8 cellular contexts compared by ENCODE assay signal in the genomic region with DNA sequence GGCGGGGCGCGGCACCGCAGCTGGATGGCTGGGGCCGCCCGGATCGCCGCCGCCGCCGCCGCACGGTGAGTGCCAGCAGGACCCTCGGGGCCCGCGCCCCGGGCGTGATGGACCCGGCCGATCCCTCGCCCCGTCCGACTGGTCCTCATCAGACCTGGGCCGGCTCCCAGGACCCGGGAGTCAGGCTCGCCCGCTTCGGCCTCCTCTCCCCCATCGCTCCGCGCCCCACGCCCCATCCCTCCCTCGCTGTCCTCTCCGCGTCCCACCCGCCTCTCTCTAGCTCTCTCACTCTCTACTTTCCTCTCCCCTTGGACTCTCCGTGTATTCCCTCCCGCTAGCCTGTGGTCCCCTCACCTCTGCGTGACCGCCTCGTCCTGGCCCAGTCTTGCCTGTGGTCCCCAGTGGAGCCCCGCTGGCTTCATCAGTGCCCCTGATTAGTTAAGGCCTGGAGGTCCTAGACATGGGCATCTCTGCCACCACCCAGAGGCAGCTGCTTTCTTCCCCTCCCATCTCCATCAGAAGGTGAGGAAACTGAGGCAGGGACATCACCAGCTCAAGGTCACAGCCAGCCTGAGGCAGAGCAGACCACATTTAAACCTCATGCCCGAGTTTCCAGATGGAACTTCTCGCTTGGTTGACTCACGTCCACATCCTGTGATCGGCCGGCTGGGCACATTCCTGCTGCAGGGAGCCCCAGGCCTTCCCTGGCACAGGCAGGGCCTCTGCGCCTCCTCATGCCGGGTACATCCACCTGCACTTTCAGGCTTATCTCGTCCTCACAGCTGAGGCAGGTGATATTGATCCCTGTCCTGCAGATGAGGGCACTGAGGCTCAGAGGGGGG. TPM values are rescaled to one million over a fixed set of nuclear protein-coding genes. Genes with fewer than 3 reads are reported as not detected.
A peak's percentile ranks its signal among the peaks of the same experiment; 100 is the strongest.
DNase-seq lines count a peak whose midpoint lies in the region; ATAC-seq and TF ChIP-seq lines count a peak whose summit lies in the region.

No MANE protein-coding gene starts in this region.

- H3K9me3 ChIP-seq in effector memory CD4-positive, alpha-beta T cell (ENCODE audit: control insufficient read depth, low read length) = no peaks in the 10 kb centered on the region
- H3K9me3 ChIP-seq in mononuclear cell (ENCODE audit: low read depth, low read length) (no peaks in the 10 kb centered on the region), uterus (no peaks in the 10 kb centered on the region)

- TF ChIP-seq CTCF in AG09309 (IDR thresholded peaks at IDR 0.05; ENCODE audit: control insufficient read depth, insufficient read depth, low read depth, low read length, missing control alignments) (peak; percentile 4), RWPE1 (conservative IDR thresholded peaks at IDR 0.05; ENCODE audit: low read depth) (no peak), uterus (IDR thresholded peaks at IDR 0.05) (no peak)

- H3K4me3 ChIP-seq in AG09309 (ENCODE audit: control insufficient read depth, low read depth, low read length) = peak overlapping the region; percentile 84
- H3K4me3 ChIP-seq in effector memory CD4-positive, alpha-beta T cell (ENCODE audit: insufficient read depth, low read depth, low read length, poor library complexity, severe bottlenecking) = peak overlapping the region; percentile 70
- peak overlapping the region; percentile 49 for H3K4me3 ChIP-seq in mononuclear cell (ENCODE audit: low read length)
- peak overlapping the region; percentile 77 to 89 for H3K4me3 ChIP-seq in uterus

- H3K27ac ChIP-seq in RWPE1 = peak overlapping the region; percentile 97
- peak overlapping the region; percentile 87 for H3K27ac ChIP-seq in effector memory CD4-positive, alpha-beta T cell (ENCODE audit: insufficient read depth, low read length, poor library complexity, severe bottlenecking)
- H3K27ac ChIP-seq in uterus = peak overlapping the region; percentile 97

- no peaks in the 10 kb centered on the region for H3K27me3 ChIP-seq in effector memory CD4-positive, alpha-beta T cell (replicated peaks; ENCODE audit: control insufficient read depth, insufficient read depth, low read length, poor library complexity, severe bottlenecking)
- no peaks in the 10 kb centered on the region for H3K27me3 ChIP-seq in mononuclear cell (ENCODE audit: insufficient read depth, low read length)
- no peaks in the 10 kb centered on the region for H3K27me3 ChIP-seq in uterus

- peak in 1 of 2 donors; percentile 4 for TF ChIP-seq POLR2A in uterus (IDR thresholded peaks at IDR 0.05)

- POLR2A ChIA-PET in RWPE1 (lab: Yijun Ruan, JAX; ENCODE audit: low non-redundant PET) = interaction anchor here (0.5 to 0.6 kb wide), 2 partner anchors 116 to 225 kb away, joined by 3 read pairs; no protein-coding TSS in a partner anchor

- H3K4me1 ChIP-seq in effector memory CD4-positive, alpha-beta T cell (ENCODE audit: control insufficient read depth, insufficient read depth, low read length, poor library complexity, severe bottlenecking) = peaks cover 17% of the 10 kb centered on the region
- peaks cover 30% of the 10 kb centered on the region for H3K4me1 ChIP-seq in mononuclear cell (ENCODE audit: insufficient read depth, low read length)
- peaks cover 3 to 27% of the 10 kb centered on the region in 2 donors for H3K4me1 ChIP-seq in uterus

- CTCF ChIA-PET in RWPE1 (lab: Yijun Ruan, JAX) = interaction anchor here (0.6 to 2.3 kb wide), 4 partner anchors 26 to 77 kb away, joined by 3 to 9 read pairs (median 4); no protein-coding TSS in a partner anchor

- H3K36me3 ChIP-seq in effector memory CD4-positive, alpha-beta T cell (ENCODE audit: control insufficient read depth, insufficient read depth, low read length) = peaks cover 7% of the 10 kb centered on the region
- no peaks in the 10 kb centered on the region for H3K36me3 ChIP-seq in uterus

- DNase-seq in AG09309 (ENCODE audit: low read depth) (no peak), RWPE1 (ENCODE audit: low spot score) (peak; percentile 87), uterus (peak; percentile 56 to 65)
- DNase-seq in effector memory CD4-positive, alpha-beta T cell = no peak

- intact Hi-C loops in uterus (cut with DNase I; ENCODE audit: low total_unique reads) = no loop called here

- ATAC-seq in GM21447 (IDR thresholded peaks at IDR 0.05; ENCODE audit: unreplicated experiment) = peak; percentile 5
- ATAC-seq in HG02840 (IDR thresholded peaks at IDR 0.05; ENCODE audit: low FRiP score, unreplicated experiment) = no peak
- ATAC-seq in HG03354 (IDR thresholded peaks at IDR 0.05; ENCODE audit: poor library complexity, severe bottlenecking, unreplicated experiment) = no peak

RNA-seq across cellular contexts. Expression of a gene that starts 0.4 kb away (rescaled TPM):
- total RNA-seq in mononuclear cell = 13.4 TPM
- total RNA-seq in uterus = 10 to 100 TPM; 30.9 to 79.2 (median 64.2) TPM

RNA-seq across cellular contexts. Expression of a gene that starts 17.4 kb away (rescaled TPM):
- total RNA-seq in mononuclear cell (48.7 TPM), uterus (100 to 1,000 TPM in 1 of 4 donors, 10 to 100 TPM in 3; 43.8 to 161 (median 96.2) TPM)

RNA-seq across cellular contexts. Expression of a gene that starts 30.5 kb away (rescaled TPM):
- total RNA-seq in mononuclear cell = 202 TPM
- 1 to 10 TPM; 4.9 to 9.7 (median 7.6) TPM for total RNA-seq in uterus

RNA-seq across cellular contexts. Expression of a gene that starts 40.1 kb away (rescaled TPM):
- total RNA-seq in mononuclear cell (0.42 TPM), uterus (under 1 TPM in 1 of 4 donors, not detected in 3; 0.41 TPM)

RNA-seq across cellular contexts. Expression of a gene that starts 56.3 kb away (rescaled TPM):
- total RNA-seq in mononuclear cell (0.21 TPM), uterus (under 1 TPM in 2 of 4 donors, not detected in 2; 0.09 to 0.14 TPM)

Comparison
In these comparisons a context has a peak if more than half of its experiments do, and no peak if none do; other contexts are left out.
1. DNase-seq: peak in RWPE1 (single experiment) and uterus (2 of 2); none in AG09309 (single experiment) and effector memory CD4-positive, alpha-beta T cell (0 of 3).
2. RNA of a gene that starts 30.5 kb away (total RNA-seq): 202 TPM in mononuclear cell (single experiment); 4.9 to 9.7 TPM in uterus; every median in the first group is over 10 times any median in the second.
3. Peak in every context shown above with its lines, with median percentiles within 50 percentile points of each other: H3K4me3 ChIP-seq and H3K27ac ChIP-seq.